In the genomic region with DNA sequence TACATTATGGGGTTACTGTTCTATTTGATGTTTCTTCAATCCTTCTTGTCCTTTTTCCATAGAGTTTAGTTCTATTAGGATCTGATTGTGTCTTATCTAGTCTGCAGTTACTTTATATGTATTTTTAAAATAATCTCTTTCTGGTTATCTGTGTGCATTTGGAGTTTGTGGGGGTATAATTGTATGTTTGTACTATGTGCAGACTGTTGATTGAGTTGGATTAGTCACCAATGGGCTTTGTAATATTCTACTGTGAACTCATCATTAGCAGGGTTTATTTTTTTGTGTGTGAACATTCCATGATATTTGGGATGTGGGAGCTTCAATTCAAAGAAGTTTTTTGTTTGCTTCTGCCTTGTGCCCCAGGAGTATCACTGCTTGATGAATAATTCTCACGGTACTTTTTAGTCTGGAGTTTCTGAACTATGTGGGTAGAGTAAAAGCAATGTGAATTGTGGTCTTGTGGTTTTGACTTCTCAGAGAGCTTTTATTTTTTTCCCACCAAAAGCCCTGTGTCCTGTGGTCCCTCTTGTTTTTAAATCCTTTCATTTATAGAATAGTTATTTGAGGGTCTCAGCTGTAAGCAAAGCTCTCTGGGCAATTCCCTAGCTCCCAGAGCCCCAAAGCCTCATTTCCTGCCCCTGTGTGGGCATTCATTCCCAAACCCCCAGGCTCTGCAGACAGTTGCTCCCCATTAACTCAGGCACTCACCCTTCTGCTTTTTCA, we compare ENCODE assay signal across 9 cellular contexts.
DNase-seq lines count a peak whose midpoint lies in the region; ATAC-seq and FAIRE-seq lines count a peak whose summit lies in the region.
"Had no signal": no experiment of that assay in that cellular context is flagged by ENCODE, and none has a peak within 500 bp of the region (broad histone marks: within the 10 kb centered on the region; RNA-seq: fewer than 3 reads in every experiment).

No MANE protein-coding gene starts in this region.

- peaks cover 9% of the 10 kb centered on the region for H3K4me1 Mint-ChIP-seq in activated T-helper 2 cell treated with anti-CD3 and anti-CD28 coated beads, Interferon-gamma antibody, Interleukin-2, Interleukin-4, amounts not matched to agents 10 μg/mL and 5 μg/mL and 100 μg/mL, durations not matched to agents 14 hours and 24 hours and 36 hours (ENCODE audit: low read depth)

- no peaks in the 10 kb centered on the region for H3K27me3 Mint-ChIP-seq in activated T-helper 2 cell treated with anti-CD3 and anti-CD28 coated beads, Interferon-gamma antibody, Interleukin-2, Interleukin-4, amounts not matched to agents 10 μg/mL and 5 μg/mL and 100 μg/mL, durations not matched to agents 14 hours and 24 hours and 36 hours (ENCODE audit: low read depth)
- H3K27me3 Mint-ChIP-seq: memory B cell had no signal

- H3K27ac Mint-ChIP-seq in activated T-helper 2 cell treated with anti-CD3 and anti-CD28 coated beads, Interferon-gamma antibody, Interleukin-2, Interleukin-4, amounts not matched to agents 10 μg/mL and 5 μg/mL and 100 μg/mL, durations not matched to agents 14 hours and 24 hours and 36 hours = no peak overlapping the region
- H3K27ac Mint-ChIP-seq: memory B cell had no signal

- no peak overlapping the region for H3K4me3 Mint-ChIP-seq in activated T-helper 2 cell treated with anti-CD3 and anti-CD28 coated beads, Interferon-gamma antibody, Interleukin-2, Interleukin-4, amounts not matched to agents 10 μg/mL and 5 μg/mL and 100 μg/mL, durations not matched to agents 14 hours and 24 hours and 36 hours (ENCODE audit: low read depth)
- H3K4me3 Mint-ChIP-seq: memory B cell had no signal

- no peak for FAIRE-seq in HTR-8/SVneo (lab: Jason Lieb, UNC)

- no peaks in the 10 kb centered on the region for H3K9me3 Mint-ChIP-seq in activated T-helper 2 cell treated with anti-CD3 and anti-CD28 coated beads, Interferon-gamma antibody, Interleukin-2, Interleukin-4, amounts not matched to agents 10 μg/mL and 5 μg/mL and 100 μg/mL, durations not matched to agents 14 hours and 24 hours and 36 hours

- ATAC-seq in GM18502 (IDR thresholded peaks at IDR 0.05; ENCODE audit: poor library complexity, unreplicated experiment) (peak; percentile 93), GM21529 (IDR thresholded peaks at IDR 0.05; ENCODE audit: unreplicated experiment) (peak; percentile 90), HG03521 (IDR thresholded peaks at IDR 0.05; ENCODE audit: unreplicated experiment) (peak; percentile 81)

- no peaks in the 10 kb centered on the region for H3K36me3 Mint-ChIP-seq in activated T-helper 2 cell treated with anti-CD3 and anti-CD28 coated beads, Interferon-gamma antibody, Interleukin-2, Interleukin-4, amounts not matched to agents 10 μg/mL and 5 μg/mL and 100 μg/mL, durations not matched to agents 14 hours and 24 hours and 36 hours (ENCODE audit: low read depth)
- H3K36me3 Mint-ChIP-seq: memory B cell had no signal

- intact Hi-C loops in activated T-helper 2 cell treated with anti-CD3 and anti-CD28 coated beads, Interferon-gamma antibody, Interleukin-2, Interleukin-4, amounts not matched to agents 10 μg/mL and 5 μg/mL and 100 μg/mL, durations not matched to agents 14 hours and 24 hours and 36 hours (cut with micrococcal nuclease) = no loop called here

- peak; percentile 58 for DNase-seq in glomerular visceral epithelial cell (ENCODE audit: extremely low spot score)
- DNase-seq in HTR-8/SVneo (ENCODE audit: insufficient read length, low spot score) = no peak
- DNase-seq in activated T-helper 2 cell treated with anti-CD3 and anti-CD28 coated beads, Interferon-gamma antibody, Interleukin-2, Interleukin-4, amounts not matched to agents 10 μg/mL and 5 μg/mL and 100 μg/mL, durations not matched to agents 14 hours and 24 hours and 36 hours (ENCODE audit: low spot score) = no peak
- DNase-seq in islet precursor cell = no peak
- no peak for DNase-seq in NCI-H2171 treated with DMSO at 0.1 percent for 48 hours (lab: John Stamatoyannopoulos, UW)
